Comparison of ENCODE assay signal across 8 cellular contexts in the genomic region with DNA sequence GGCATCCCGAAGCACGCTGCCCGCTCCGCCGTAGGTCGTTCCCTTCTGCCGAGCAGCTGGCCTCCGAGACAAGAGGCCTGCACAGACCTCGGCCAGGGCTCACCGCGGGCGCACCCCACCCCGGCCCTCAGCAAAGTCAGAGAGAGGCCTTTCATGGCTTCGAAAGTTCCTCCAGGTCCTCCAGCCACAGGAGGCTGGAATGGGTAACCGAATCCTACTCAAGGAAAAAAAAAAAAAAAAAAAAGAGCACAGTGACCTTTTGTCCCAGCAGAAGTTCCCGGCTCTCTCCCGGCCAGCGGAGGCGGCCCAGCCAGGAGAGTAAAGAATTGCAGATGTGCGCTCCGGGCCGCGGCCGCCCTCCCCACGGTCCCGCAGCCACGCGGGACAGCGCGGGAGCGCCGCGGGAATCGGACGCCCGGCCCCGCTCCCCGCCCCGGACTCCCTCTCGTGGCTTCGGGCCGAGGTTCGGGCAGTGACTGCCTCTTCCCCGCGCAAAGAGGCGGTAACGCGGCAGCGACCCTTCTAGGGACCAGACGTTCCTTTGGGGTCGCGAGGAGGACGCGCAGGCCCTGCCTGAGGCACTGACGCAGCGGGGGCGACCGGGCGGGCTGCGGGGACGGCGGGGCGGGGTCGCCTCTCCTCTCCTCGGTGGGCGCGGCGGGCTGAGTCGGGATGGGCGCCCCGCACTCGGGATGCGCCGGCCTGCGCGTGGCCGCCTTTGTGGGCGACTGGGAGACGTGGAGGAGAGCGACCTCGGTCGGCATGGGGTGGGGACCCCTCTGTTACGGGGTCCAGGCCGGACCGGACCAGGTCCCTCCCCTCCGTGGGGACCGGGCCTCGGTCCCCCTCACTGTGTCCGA. TPM values are rescaled to one million over a fixed set of nuclear protein-coding genes. Genes with fewer than 3 reads are reported as not detected.
DNase-seq lines count a peak whose midpoint lies in the region; ATAC-seq and TF ChIP-seq lines count a peak whose summit lies in the region.

No MANE protein-coding gene starts in this region.

- H3K4me1 ChIP-seq in ascending aorta (peaks cover 0 to 3% of the 10 kb centered on the region in 2 donors), iPS-20b (ENCODE audit: insufficient read depth, low read length) (peaks cover 38% of the 10 kb centered on the region), MM.1S (ENCODE audit: low read length) (no peaks in the 10 kb centered on the region)

- POLR2A ChIA-PET in activated CD4-positive, alpha-beta memory T cell treated with anti-CD3 and anti-CD28 coated beads for 36 hours (lab: Charles Lee): no interaction called here
- POLR2A ChIA-PET in activated CD4-positive, alpha-beta memory T cell treated with anti-CD3 and anti-CD28 coated beads, Interleukin-2, amount 10 ng/mL, durations not matched to agents 7 days and 5 days (lab: Charles Lee): no interaction called here

- TF ChIP-seq CTCF in ascending aorta (IDR thresholded peaks at IDR 0.05) (no peak), MM.1S (IDR thresholded peaks at IDR 0.05; ENCODE audit: low read length) (no peak)

- H3K27ac Mint-ChIP-seq in activated CD4-positive, alpha-beta memory T cell treated with anti-CD3 and anti-CD28 coated beads for 36 hours: no peak overlapping the region
- no peak overlapping the region for H3K27ac Mint-ChIP-seq in activated CD4-positive, alpha-beta memory T cell treated with anti-CD3 and anti-CD28 coated beads, Interleukin-2, amount 10 ng/mL, durations not matched to agents 7 days and 5 days
- no peak overlapping the region for H3K27ac Mint-ChIP-seq in stimulated activated memory B cell treated with anti-CD40 and anti-IgM and Interleukin-4, amounts not matched to agents 10 μg/mL and 1 μg/mL and 100 μg/mL, for 72 hours

- no peak overlapping the region for H3K4me2 ChIP-seq in MM.1S (ENCODE audit: low read depth, low read length)

- H3K36me3 ChIP-seq in ascending aorta (no peaks in the 10 kb centered on the region), iPS-20b (ENCODE audit: insufficient read depth, low read depth, low read length) (peaks cover 9% of the 10 kb centered on the region; the same call in 1 of the 2 replicates), MM.1S (replicated peaks; ENCODE audit: insufficient read depth, low read length) (no peaks in the 10 kb centered on the region)

- peak overlapping the region; percentile 23 for H3K4me3 Mint-ChIP-seq in activated CD4-positive, alpha-beta memory T cell treated with anti-CD3 and anti-CD28 coated beads for 36 hours
- no peak overlapping the region for H3K4me3 Mint-ChIP-seq in activated CD4-positive, alpha-beta memory T cell treated with anti-CD3 and anti-CD28 coated beads, Interleukin-2, amount 10 ng/mL, durations not matched to agents 7 days and 5 days
- peak overlapping the region; percentile 59 for H3K4me3 Mint-ChIP-seq in stimulated activated memory B cell treated with anti-CD40 and anti-IgM and Interleukin-4, amounts not matched to agents 10 μg/mL and 1 μg/mL and 100 μg/mL, for 72 hours

- H3K79me2 ChIP-seq in MM.1S (ENCODE audit: low read length): no peaks in the 10 kb centered on the region

- no peaks in the 10 kb centered on the region for H3K9me3 Mint-ChIP-seq in activated CD4-positive, alpha-beta memory T cell treated with anti-CD3 and anti-CD28 coated beads for 36 hours
- H3K9me3 Mint-ChIP-seq in activated CD4-positive, alpha-beta memory T cell treated with anti-CD3 and anti-CD28 coated beads, Interleukin-2, amount 10 ng/mL, durations not matched to agents 7 days and 5 days: no peaks in the 10 kb centered on the region
- no peaks in the 10 kb centered on the region for H3K9me3 Mint-ChIP-seq in stimulated activated memory B cell treated with anti-CD40 and anti-IgM and Interleukin-4, amounts not matched to agents 10 μg/mL and 1 μg/mL and 100 μg/mL, for 72 hours

- H2AFZ ChIP-seq in MM.1S (ENCODE audit: low read length): no peak overlapping the region

- H3K27me3 ChIP-seq in ascending aorta: no peaks in the 10 kb centered on the region
- peaks cover 32% of the 10 kb centered on the region for H3K27me3 ChIP-seq in iPS-20b (ENCODE audit: insufficient read depth, low read length)
- peaks cover 4% of the 10 kb centered on the region; the same call in 1 of the 2 replicates for H3K27me3 ChIP-seq in MM.1S (replicated peaks; ENCODE audit: insufficient read depth, low read length)

- no peak for DNase-seq in activated CD4-positive, alpha-beta memory T cell treated with anti-CD3 and anti-CD28 coated beads for 36 hours
- DNase-seq in activated CD4-positive, alpha-beta memory T cell treated with anti-CD3 and anti-CD28 coated beads, Interleukin-2, amount 10 ng/mL, durations not matched to agents 7 days and 5 days: no peak
- no peak for DNase-seq in ascending aorta (ENCODE audit: low spot score in 2 of 2)
- no peak for DNase-seq in NCI-H146 (lab: John Stamatoyannopoulos, UW)
- DNase-seq in MM.1S: no peak
- DNase-seq in GM19240 (ENCODE audit: insufficient read length, low spot score): no peak

- peaks cover 1% of the 10 kb centered on the region for H3K4me1 Mint-ChIP-seq in activated CD4-positive, alpha-beta memory T cell treated with anti-CD3 and anti-CD28 coated beads for 36 hours (ENCODE audit: low read depth)
- H3K4me1 Mint-ChIP-seq in activated CD4-positive, alpha-beta memory T cell treated with anti-CD3 and anti-CD28 coated beads, Interleukin-2, amount 10 ng/mL, durations not matched to agents 7 days and 5 days: peaks cover 4% of the 10 kb centered on the region
- peaks cover 9% of the 10 kb centered on the region for H3K4me1 Mint-ChIP-seq in stimulated activated memory B cell treated with anti-CD40 and anti-IgM and Interleukin-4, amounts not matched to agents 10 μg/mL and 1 μg/mL and 100 μg/mL, for 72 hours

- H3K27me3 Mint-ChIP-seq in activated CD4-positive, alpha-beta memory T cell treated with anti-CD3 and anti-CD28 coated beads for 36 hours: peaks cover 43% of the 10 kb centered on the region
- H3K27me3 Mint-ChIP-seq in activated CD4-positive, alpha-beta memory T cell treated with anti-CD3 and anti-CD28 coated beads, Interleukin-2, amount 10 ng/mL, durations not matched to agents 7 days and 5 days: peaks cover 52% of the 10 kb centered on the region
- H3K27me3 Mint-ChIP-seq in stimulated activated memory B cell treated with anti-CD40 and anti-IgM and Interleukin-4, amounts not matched to agents 10 μg/mL and 1 μg/mL and 100 μg/mL, for 72 hours: peaks cover 74% of the 10 kb centered on the region

- H3K9me2 ChIP-seq in MM.1S (replicated peaks; ENCODE audit: insufficient read depth, low read length): no peaks in the 10 kb centered on the region

- H3K9me3 ChIP-seq in ascending aorta: no peaks in the 10 kb centered on the region
- H3K9me3 ChIP-seq in iPS-20b (ENCODE audit: insufficient read depth, low read depth, low read length): no peaks in the 10 kb centered on the region
- no peaks in the 10 kb centered on the region for H3K9me3 ChIP-seq in MM.1S (replicated peaks; ENCODE audit: insufficient read depth, low read length)

- no peaks in the 10 kb centered on the region for H3K36me3 Mint-ChIP-seq in activated CD4-positive, alpha-beta memory T cell treated with anti-CD3 and anti-CD28 coated beads for 36 hours
- H3K36me3 Mint-ChIP-seq in activated CD4-positive, alpha-beta memory T cell treated with anti-CD3 and anti-CD28 coated beads, Interleukin-2, amount 10 ng/mL, durations not matched to agents 7 days and 5 days (ENCODE audit: low read depth): no peaks in the 10 kb centered on the region
- no peaks in the 10 kb centered on the region for H3K36me3 Mint-ChIP-seq in stimulated activated memory B cell treated with anti-CD40 and anti-IgM and Interleukin-4, amounts not matched to agents 10 μg/mL and 1 μg/mL and 100 μg/mL, for 72 hours

- ATAC-seq in stimulated activated memory B cell treated with anti-CD40 and anti-IgM and Interleukin-4, amounts not matched to agents 10 μg/mL and 1 μg/mL and 100 μg/mL, for 72 hours: peak; percentile 18

- intact Hi-C loops in activated CD4-positive, alpha-beta memory T cell treated with anti-CD3 and anti-CD28 coated beads for 36 hours (cut with micrococcal nuclease): no loop called here
- intact Hi-C loops in ascending aorta (cut with DNase I): loop anchor here (10.0 kb wide), 3 partner anchors 452 to 892 kb away; a partner anchor contains a TSS

- H3K9ac ChIP-seq in iPS-20b (ENCODE audit: low read depth, low read length) (peak overlapping the region; percentile 76), MM.1S (ENCODE audit: low read length) (no peak overlapping the region)

- H3K27ac ChIP-seq in ascending aorta: peak overlapping the region; percentile 51
- H3K27ac ChIP-seq in iPS-20b (ENCODE audit: low read length): no peak overlapping the region
- H3K27ac ChIP-seq in MM.1S (ENCODE audit: low read length): no peak overlapping the region

- no peaks in the 10 kb centered on the region for H3F3A ChIP-seq in MM.1S (ENCODE audit: insufficient read depth, low read length)

- CTCF ChIA-PET in activated CD4-positive, alpha-beta memory T cell treated with anti-CD3 and anti-CD28 coated beads for 36 hours (lab: Charles Lee): interaction anchor here (1.2 to 1.7 kb wide), 2 partner anchors 24 kb away, joined by 4 to 9 read pairs; no protein-coding TSS in a partner anchor
- CTCF ChIA-PET in activated CD4-positive, alpha-beta memory T cell treated with anti-CD3 and anti-CD28 coated beads, Interleukin-2, amount 10 ng/mL, durations not matched to agents 7 days and 5 days (lab: Charles Lee): no interaction called here

- H3K4me3 ChIP-seq in ascending aorta: peak overlapping the region; percentile 83 to 88
- peak overlapping the region; percentile 82 for H3K4me3 ChIP-seq in iPS-20b (ENCODE audit: low read length)
- H3K4me3 ChIP-seq in MM.1S (ENCODE audit: low read length): no peak overlapping the region

- H4K20me1 ChIP-seq in MM.1S (ENCODE audit: insufficient read depth, low read length): no peaks in the 10 kb centered on the region

RNA-seq across cellular contexts. Expression of a gene that starts 0.8 kb away (rescaled TPM):
- total RNA-seq in activated CD4-positive, alpha-beta memory T cell treated with anti-CD3 and anti-CD28 coated beads for 36 hours: under 1 TPM; 0.12 to 0.15 TPM
- total RNA-seq in activated CD4-positive, alpha-beta memory T cell treated with anti-CD3 and anti-CD28 coated beads, Interleukin-2, amount 10 ng/mL, durations not matched to agents 7 days and 5 days: not detected
- total RNA-seq in ascending aorta: 25.2 TPM

Comparison
In these comparisons a context has a peak if more than half of its experiments do, and no peak if none do; other contexts are left out.
1. H3K27ac ChIP-seq: peak in ascending aorta (2 of 2); none in iPS-20b (single experiment) and MM.1S (single experiment).
2. RNA of a gene that starts 0.8 kb away (total RNA-seq): 25.2 TPM in ascending aorta (single experiment); not detected in activated CD4-positive, alpha-beta memory T cell treated with anti-CD3 and anti-CD28 coated beads, Interleukin-2, amount 10 ng/mL, durations not matched to agents 7 days and 5 days and 0.12 to 0.15 TPM in activated CD4-positive, alpha-beta memory T cell treated with anti-CD3 and anti-CD28 coated beads for 36 hours; every median in the first group is over 10 times any median in the second.